Comparison of ENCODE assay signal across 25 cellular contexts in the genomic region with DNA sequence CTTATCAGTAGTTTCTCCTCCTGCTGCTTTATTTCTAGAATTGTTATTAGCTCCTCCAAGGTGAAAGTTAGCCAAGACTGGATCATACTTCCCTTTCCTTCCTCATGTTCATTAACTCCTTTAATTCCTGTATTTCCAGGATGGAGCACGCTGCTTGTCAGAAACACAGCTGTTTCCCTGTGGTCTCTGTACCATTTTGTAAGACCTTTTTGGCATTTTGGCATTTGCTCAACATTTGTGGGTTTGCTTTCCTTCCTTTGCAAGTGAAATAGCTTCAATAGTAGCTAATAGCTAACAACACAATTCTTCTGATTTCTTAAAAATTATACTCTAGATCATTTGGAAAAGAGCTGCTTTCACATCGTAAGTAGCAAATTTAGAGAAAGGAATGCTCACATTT. TPM values are rescaled to one million over a fixed set of nuclear protein-coding genes. Genes with fewer than 3 reads are reported as not detected.
"Had no signal": no experiment of that assay in that cellular context is flagged by ENCODE, and none has a peak within 500 bp of the region (broad histone marks: within the 10 kb centered on the region; RNA-seq: fewer than 3 reads in every experiment).

No MANE protein-coding gene starts in this region.

- H3K4me3 Mint-ChIP-seq: activated CD4-positive, alpha-beta memory T cell treated with anti-CD3 and anti-CD28 coated beads, Interleukin-2, amount 10 ng/mL, durations not matched to agents 7 days and 5 days; activated CD4-positive, alpha-beta T cell treated with anti-CD3 and anti-CD28 coated beads, Interleukin-2, amount 10 ng/mL, durations not matched to agents 24 days and 14 days; activated CD8-positive, alpha-beta memory T cell treated with anti-CD3 and anti-CD28 coated beads, Interleukin-2, amount 10 ng/mL, durations not matched to agents 7 days and 5 days; dendritic cell treated with granulocyte-macrophage colony-stimulating factor and Interleukin-4, amounts not matched to agents 40 ng/mL and 50 ng/mL, for 4 days; natural killer cell treated with Interleukin-12 subunit alpha and Interleukin-12 subunit beta and Interleukin-15 and Interleukin-18, amount 100 ng/mL, for 72 hours; stimulated activated naive CD8-positive, alpha-beta T cell treated with anti-CD3 and anti-CD28 coated beads, Interleukin-15, Interleukin-2, amounts not matched to agents 100 ng/mL and 50 ng/mL, for 24 hours; T-helper 2 cell treated with Interferon-gamma antibody and Interleukin-4, amounts not matched to agents 5 μg/mL and 100 μg/mL, for 36 hours had no signal

- H3K9me3 Mint-ChIP-seq: activated CD4-positive, alpha-beta memory T cell treated with anti-CD3 and anti-CD28 coated beads, Interleukin-2, amount 10 ng/mL, durations not matched to agents 7 days and 5 days; dendritic cell treated with granulocyte-macrophage colony-stimulating factor and Interleukin-4, amounts not matched to agents 40 ng/mL and 50 ng/mL, for 4 days; natural killer cell treated with Interleukin-12 subunit alpha and Interleukin-12 subunit beta and Interleukin-15 and Interleukin-18, amount 100 ng/mL, for 72 hours; T-helper 2 cell treated with Interferon-gamma antibody and Interleukin-4, amounts not matched to agents 5 μg/mL and 100 μg/mL, for 36 hours had no signal

- H3K27me3 ChIP-seq: gastroesophageal sphincter, neutrophil, ovary, thyroid gland, upper lobe of right lung had no signal

- H3K9me3 ChIP-seq: gastroesophageal sphincter, neutrophil, ovary, prostate gland, thyroid gland, upper lobe of right lung had no signal

- H3K36me3 Mint-ChIP-seq: natural killer cell treated with Interleukin-12 subunit alpha and Interleukin-12 subunit beta and Interleukin-15 and Interleukin-18, amount 100 ng/mL, for 72 hours had no signal

- DNase-seq: activated CD4-positive, alpha-beta memory T cell treated with anti-CD3 and anti-CD28 coated beads, Interleukin-2, amount 10 ng/mL, durations not matched to agents 7 days and 5 days; activated CD4-positive, alpha-beta T cell treated with anti-CD3 and anti-CD28 coated beads, Interleukin-2, amount 10 ng/mL, durations not matched to agents 24 days and 14 days; activated CD8-positive, alpha-beta memory T cell treated with anti-CD3 and anti-CD28 coated beads, Interleukin-2, amount 10 ng/mL, durations not matched to agents 7 days and 5 days; activated T-cell treated with anti-CD3 and anti-CD28 coated beads for 4 hours; effector CD8-positive, alpha-beta T cell; head of caudate nucleus; hypothalamus; left ventricle myocardium inferior; midbrain; ovary; stimulated activated CD4-positive, alpha-beta T cell treated with anti-CD3 and anti-CD28 coated beads, Interleukin-4, amount 100 ng/mL, for 4 hours; substantia nigra; thyroid gland; upper lobe of right lung had no signal

- H3K4me1 Mint-ChIP-seq: activated CD4-positive, alpha-beta memory T cell treated with anti-CD3 and anti-CD28 coated beads, Interleukin-2, amount 10 ng/mL, durations not matched to agents 7 days and 5 days; activated CD4-positive, alpha-beta T cell treated with anti-CD3 and anti-CD28 coated beads, Interleukin-2, amount 10 ng/mL, durations not matched to agents 24 days and 14 days; activated CD8-positive, alpha-beta memory T cell treated with anti-CD3 and anti-CD28 coated beads, Interleukin-2, amount 10 ng/mL, durations not matched to agents 7 days and 5 days had no signal

- H3K4me3 ChIP-seq: gastroesophageal sphincter, left ventricle myocardium inferior, ovary, prostate gland, thyroid gland, upper lobe of right lung had no signal

- H3K4me1 ChIP-seq: gastroesophageal sphincter, left ventricle myocardium inferior, prostate gland, thyroid gland, upper lobe of right lung had no signal

- ATAC-seq: activated CD4-positive, CD25-positive, alpha-beta regulatory T cell treated with anti-CD3 and anti-CD28 coated beads, Interleukin-2, amount 50 U/mL, for 24 hours; activated CD8-positive, alpha-beta memory T cell treated with anti-CD3 and anti-CD28 coated beads, Interleukin-2, amount 10 ng/mL, durations not matched to agents 7 days and 5 days; activated naive CD4-positive, alpha-beta T cell treated with anti-CD3 and anti-CD28 coated beads, Interleukin-2, amount 50 U/mL, for 72 hours; gastroesophageal sphincter; natural killer cell treated with Interleukin-12 subunit alpha and Interleukin-12 subunit beta and Interleukin-15 and Interleukin-18, amount 100 ng/mL, for 72 hours; upper lobe of right lung had no signal

- H3K27me3 Mint-ChIP-seq: dendritic cell treated with granulocyte-macrophage colony-stimulating factor and Interleukin-4, amounts not matched to agents 40 ng/mL and 50 ng/mL, for 4 days; stimulated activated naive CD8-positive, alpha-beta T cell treated with anti-CD3 and anti-CD28 coated beads, Interleukin-15, Interleukin-2, amounts not matched to agents 100 ng/mL and 50 ng/mL, for 24 hours had no signal

- H3K27ac Mint-ChIP-seq: activated CD4-positive, alpha-beta memory T cell treated with anti-CD3 and anti-CD28 coated beads, Interleukin-2, amount 10 ng/mL, durations not matched to agents 7 days and 5 days; activated CD4-positive, alpha-beta T cell treated with anti-CD3 and anti-CD28 coated beads, Interleukin-2, amount 10 ng/mL, durations not matched to agents 24 days and 14 days; activated naive CD4-positive, alpha-beta T cell treated with anti-CD3 and anti-CD28 coated beads, Interleukin-2, amount 50 U/mL, for 72 hours; dendritic cell treated with granulocyte-macrophage colony-stimulating factor and Interleukin-4, amounts not matched to agents 40 ng/mL and 50 ng/mL, for 4 days; natural killer cell treated with Interleukin-12 subunit alpha and Interleukin-12 subunit beta and Interleukin-15 and Interleukin-18, amount 100 ng/mL, for 72 hours; stimulated activated naive CD8-positive, alpha-beta T cell treated with anti-CD3 and anti-CD28 coated beads, Interleukin-15, Interleukin-2, amounts not matched to agents 100 ng/mL and 50 ng/mL, for 24 hours; T-helper 2 cell treated with Interferon-gamma antibody and Interleukin-4, amounts not matched to agents 5 μg/mL and 100 μg/mL, for 36 hours had no signal

- H3K36me3 ChIP-seq: gastroesophageal sphincter, left ventricle myocardium inferior, neutrophil, ovary, prostate gland, thyroid gland, upper lobe of right lung had no signal

- H3K27ac ChIP-seq: gastroesophageal sphincter, left ventricle myocardium inferior, neutrophil, ovary, prostate gland, thyroid gland, upper lobe of right lung, VCaP had no signal

RNA-seq across cellular contexts. Expression of gene HPDL, which starts 44.3 kb away (rescaled TPM):
- total RNA-seq: cardiac septum, left ventricle myocardium inferior, upper lobe of right lung had no signal
